28 cellular contexts compared by ENCODE assay signal in the genomic region with DNA sequence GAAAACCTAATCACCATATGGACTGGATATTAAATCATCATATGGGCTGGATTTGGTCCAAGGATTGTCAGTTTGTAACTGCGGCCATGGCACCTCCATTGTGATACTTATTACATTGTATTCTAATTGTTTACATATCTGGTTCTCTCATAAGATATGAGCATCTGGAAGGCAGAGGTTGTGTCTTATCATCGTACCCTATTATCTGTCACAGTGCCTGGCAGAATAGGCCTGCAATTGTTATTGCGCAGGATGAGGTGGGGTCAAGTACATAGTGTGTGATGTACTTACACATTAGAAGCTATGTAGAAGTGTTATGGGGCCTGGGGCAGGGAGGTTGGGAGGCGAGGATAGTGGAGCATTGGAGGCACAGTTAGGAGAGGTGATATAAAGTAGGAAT.
"Had no signal": no experiment of that assay in that cellular context is flagged by ENCODE, and none has a peak within 500 bp of the region (broad histone marks: within the 10 kb centered on the region; RNA-seq: fewer than 3 reads in every experiment).

No MANE protein-coding gene starts in this region.

- H3K4me3 Mint-ChIP-seq: activated B cell treated with CpG ODN at 0.5 μM for 24 hours; activated CD8-positive, alpha-beta T cell treated with anti-CD3 and anti-CD28 coated beads for 36 hours; activated naive CD8-positive, alpha-beta T cell; endodermal cell; mesothelial cell of epicardium; naive thymus-derived CD4-positive, alpha-beta T cell; T-cell; T-helper 2 cell treated with Interferon-gamma antibody and Interleukin-4, amounts not matched to agents 5 μg/mL and 100 μg/mL, for 36 hours had no signal

- H3K9me3 Mint-ChIP-seq: activated B cell treated with CpG ODN at 0.5 μM for 24 hours; activated CD8-positive, alpha-beta T cell treated with anti-CD3 and anti-CD28 coated beads for 36 hours; brain; endodermal cell; mesothelial cell of epicardium; naive thymus-derived CD4-positive, alpha-beta T cell; T-cell; T-helper 2 cell treated with Interferon-gamma antibody and Interleukin-4, amounts not matched to agents 5 μg/mL and 100 μg/mL, for 36 hours had no signal

- H3K27me3 Mint-ChIP-seq: activated B cell treated with CpG ODN at 0.5 μM for 24 hours; activated CD8-positive, alpha-beta T cell treated with anti-CD3 and anti-CD28 coated beads for 36 hours; activated naive CD8-positive, alpha-beta T cell; T-cell had no signal

- H3K27me3 ChIP-seq: adrenal gland, cardiac muscle cell, esophagus squamous epithelium, tibial nerve had no signal

- H3K9me3 ChIP-seq: adrenal gland, esophagus squamous epithelium, tibial nerve had no signal

- FAIRE-seq: frontal cortex had no signal

- H3K27ac Mint-ChIP-seq: activated B cell treated with CpG ODN at 0.5 μM for 24 hours; activated CD8-positive, alpha-beta T cell treated with anti-CD3 and anti-CD28 coated beads for 36 hours; activated naive CD8-positive, alpha-beta T cell; endodermal cell; mesothelial cell of epicardium; naive thymus-derived CD4-positive, alpha-beta T cell; T-cell; T-helper 2 cell treated with Interferon-gamma antibody and Interleukin-4, amounts not matched to agents 5 μg/mL and 100 μg/mL, for 36 hours had no signal

- H3K4me3 ChIP-seq: adrenal gland, cardiac muscle cell, esophagus squamous epithelium, tibial nerve had no signal

- DNase-seq: activated B cell treated with CpG ODN at 0.5 μM for 24 hours; activated CD4-positive, alpha-beta T cell treated with anti-CD3 and anti-CD28 coated beads, Interleukin-2, amount 50 U/mL, for 1 hour; activated CD8-positive, alpha-beta T cell treated with anti-CD3 and anti-CD28 coated beads for 36 hours; activated naive CD4-positive, alpha-beta T cell; activated T-cell treated with anti-CD3 and anti-CD28 coated beads, Interleukin-2, amount 50 U/mL, for 48 hours; adrenal gland; aorta; cerebellar nuclear complex; cortex of kidney; endodermal cell; esophagus squamous epithelium; glutamatergic neuron; islet precursor cell; left cardiac atrium; naive thymus-derived CD4-positive, alpha-beta T cell; nucleus accumbens; right cardiac atrium; stimulated activated CD4-positive, alpha-beta T cell treated with anti-CD3 and anti-CD28 coated beads, Interleukin-12 subunit alpha, Interleukin-12 subunit beta, amount 100 ng/mL, for 4 hours; stimulated activated CD4-positive, alpha-beta T cell treated with anti-CD3 and anti-CD28 coated beads, Interleukin-4, amount 100 ng/mL, for 1 hour; stimulated activated naive CD8-positive, alpha-beta T cell treated with anti-CD3 and anti-CD28 coated beads, Interleukin-15, Interleukin-2, amounts not matched to agents 100 U/mL and 50 U/mL, for 24 hours; T-cell had no signal

- H3K27ac ChIP-seq: cardiac muscle cell had no signal
